In the genomic region with DNA sequence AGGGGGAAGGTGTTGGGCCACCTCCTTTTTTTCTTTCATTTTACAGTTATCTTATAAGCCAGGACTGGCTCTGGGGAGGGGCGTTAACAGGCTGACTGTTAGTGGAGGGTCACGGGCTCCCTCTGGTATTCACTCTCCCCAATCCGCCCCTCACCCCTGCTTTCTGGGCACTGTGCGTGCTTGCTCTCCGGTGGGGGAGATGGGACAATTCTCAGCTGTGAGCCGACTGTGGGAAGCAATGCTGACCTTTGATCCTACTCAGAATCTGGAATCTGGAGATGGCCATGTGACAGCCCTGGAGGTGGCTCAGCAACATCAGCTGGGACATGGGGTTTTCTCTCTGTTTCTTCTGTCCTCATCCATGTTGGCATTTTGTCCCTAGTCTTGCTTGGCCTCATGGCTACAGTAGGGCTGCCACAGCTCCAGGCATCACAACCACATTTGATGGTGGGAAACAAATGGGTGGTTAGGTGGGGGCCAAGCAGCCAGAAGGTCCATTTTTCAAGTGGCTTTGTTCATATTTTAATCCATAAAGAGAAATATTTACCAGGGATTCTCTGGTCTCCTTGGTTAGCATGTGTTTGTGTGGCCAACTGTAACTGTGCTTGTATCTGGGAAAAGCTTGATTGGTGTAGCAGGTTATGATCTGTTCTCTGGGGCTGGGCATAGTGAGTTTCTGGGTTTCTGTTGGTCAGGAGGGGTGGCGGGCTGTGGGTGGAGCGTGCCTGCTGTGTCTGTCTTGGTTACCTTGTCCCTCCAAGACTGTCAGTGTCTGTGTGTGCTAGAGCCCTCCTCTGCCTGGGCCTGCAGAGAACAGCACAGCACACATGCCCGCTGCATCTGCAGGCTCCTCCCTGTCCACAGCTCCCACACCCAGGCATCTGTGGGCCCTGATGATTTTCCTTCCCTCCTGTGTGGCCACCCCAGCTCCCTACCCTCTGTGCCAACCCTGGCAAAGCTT, we compare ENCODE assay signal across 30 cellular contexts. TPM values are rescaled to one million over a fixed set of nuclear protein-coding genes. Genes with fewer than 3 reads are reported as not detected.
DNase-seq lines count a peak whose midpoint lies in the region; ATAC-seq, FAIRE-seq and TF ChIP-seq lines count a peak whose summit lies in the region.
"Had no signal": no experiment of that assay in that cellular context is flagged by ENCODE, and none has a peak within 500 bp of the region (broad histone marks: within the 10 kb centered on the region; RNA-seq: fewer than 3 reads in every experiment).

No MANE protein-coding gene starts in this region.

- H3K4me1 Mint-ChIP-seq in activated T-helper 1 cell treated with anti-CD3 and anti-CD28 coated beads, Interleukin-12 subunit alpha, Interleukin-12 subunit beta, Interleukin-2, Interleukin-4 antibody, amounts not matched to agents 30 ng/mL and 10 ng/mL and 1 ng/mL, durations not matched to agents 14 hours and 24 hours and 36 hours (ENCODE audit: low read depth) = no peaks in the 10 kb centered on the region
- H3K4me1 Mint-ChIP-seq in activated T-cell treated with anti-CD3 and anti-CD28 coated beads, Interleukin-2, amount 50 U/mL, for 4 hours (ENCODE audit: low read depth) = no peaks in the 10 kb centered on the region
- H3K4me1 Mint-ChIP-seq: activated CD8-positive, alpha-beta memory T cell treated with anti-CD3 and anti-CD28 coated beads, Interleukin-2, amount 10 ng/mL, durations not matched to agents 7 days and 5 days; stimulated activated memory B cell treated with anti-CD40 and anti-IgM and Interleukin-4, amounts not matched to agents 10 μg/mL and 1 μg/mL and 100 μg/mL, for 72 hours had no signal

- H3K4me1 ChIP-seq in H1 (replicated peaks in 1 of 4; ENCODE audit: control insufficient read depth in 3 of 4, insufficient read depth in 4 of 4, low read length in 3 of 4) = peaks cover 0 to 17% (median 9%) of the 10 kb centered on the region in 4 experiments; a peak in 5 of 7 replicates
- H3K4me1 ChIP-seq in muscle layer of colon (ENCODE audit: insufficient read depth, low read length) = peaks cover 66% of the 10 kb centered on the region
- H3K4me1 ChIP-seq in transverse colon = peaks cover 25 to 78% (median 70%) of the 10 kb centered on the region in 4 donors
- H3K4me1 ChIP-seq: ascending aorta, SJSA1 had no signal

- TF ChIP-seq POLR2A in H1 (IDR thresholded peaks at IDR 0.05; ENCODE audit: control extremely low read depth in 1 of 2, low read depth in 2 of 2, low read length in 2 of 2) (no peak), transverse colon (IDR thresholded peaks at IDR 0.05) (no peak)

- H2BK120ac ChIP-seq in H1 (replicated peaks; ENCODE audit: low read depth, low read length) = no peak overlapping the region

- no peak for FAIRE-seq in H1 (lab: Jason Lieb, UNC)
- FAIRE-seq: islet of Langerhans had no signal

- TF ChIP-seq CTCF in H1 (IDR thresholded peaks at IDR 0.05; ENCODE audit: control extremely low read depth in 1 of 3, insufficient read depth in 1 of 3, low read depth in 1 of 3, low read length in 3 of 3) (no peak), transverse colon (IDR thresholded peaks at IDR 0.05) (no peak)

- no peak overlapping the region for H3K9ac ChIP-seq in H1 (replicated peaks in 1 of 4; ENCODE audit: extremely low read depth in 1 of 4, low read depth in 3 of 4, low read length in 3 of 4)
- no peak overlapping the region for H3K9ac ChIP-seq in muscle layer of colon (ENCODE audit: low read length)
- H3K9ac ChIP-seq: parathyroid adenoma had no signal

- H3K4me2 ChIP-seq in H1 (ENCODE audit: insufficient read depth in 1 of 2, low read depth in 2 of 2, low read length in 2 of 2) = no peak overlapping the region

- no peaks in the 10 kb centered on the region for H3K27me3 ChIP-seq in H1 (replicated peaks in 1 of 4; ENCODE audit: control insufficient read depth in 3 of 4, extremely low read depth in 1 of 4, insufficient read depth in 3 of 4, low read length in 3 of 4)
- no peaks in the 10 kb centered on the region for H3K27me3 ChIP-seq in muscle layer of colon (ENCODE audit: control insufficient read depth in 1 of 2, insufficient read depth in 2 of 2, low read length in 2 of 2)
- no peaks in the 10 kb centered on the region for H3K27me3 ChIP-seq in transverse colon
- H3K27me3 ChIP-seq: ascending aorta, testis had no signal

- H2AFZ ChIP-seq in H1 (ENCODE audit: low read length) = no peak overlapping the region
- H2AFZ ChIP-seq: parathyroid adenoma had no signal

- H3K4me3 Mint-ChIP-seq in activated T-helper 1 cell treated with anti-CD3 and anti-CD28 coated beads, Interleukin-12 subunit alpha, Interleukin-12 subunit beta, Interleukin-2, Interleukin-4 antibody, amounts not matched to agents 30 ng/mL and 10 ng/mL and 1 ng/mL, durations not matched to agents 14 hours and 24 hours and 36 hours = no peak overlapping the region
- H3K4me3 Mint-ChIP-seq in activated T-cell treated with anti-CD3 and anti-CD28 coated beads, Interleukin-2, amount 50 U/mL, for 4 hours = no peak overlapping the region
- H3K4me3 Mint-ChIP-seq: activated CD8-positive, alpha-beta memory T cell treated with anti-CD3 and anti-CD28 coated beads, Interleukin-2, amount 10 ng/mL, durations not matched to agents 7 days and 5 days; activated naive CD8-positive, alpha-beta T cell; CD4-positive, alpha-beta memory T cell; naive thymus-derived CD4-positive, alpha-beta T cell; stimulated activated memory B cell treated with anti-CD40 and anti-IgM and Interleukin-4, amounts not matched to agents 10 μg/mL and 1 μg/mL and 100 μg/mL, for 72 hours had no signal

- intact Hi-C loops in transverse colon (cut with DNase I; ENCODE audit: low total_unique reads) = no loop called here
- intact Hi-C loops in activated T-helper 1 cell treated with anti-CD3 and anti-CD28 coated beads, Interleukin-12 subunit alpha, Interleukin-12 subunit beta, Interleukin-2, Interleukin-4 antibody, amounts not matched to agents 30 ng/mL and 10 ng/mL and 1 ng/mL, durations not matched to agents 14 hours and 24 hours and 36 hours (cut with micrococcal nuclease) = no loop called here

- ATAC-seq in GM21381 (IDR thresholded peaks at IDR 0.05; ENCODE audit: unreplicated experiment) = no peak
- no peak for ATAC-seq in activated T-cell treated with anti-CD3 and anti-CD28 coated beads, Interleukin-2, amount 50 U/mL, for 4 hours
- ATAC-seq: activated CD8-positive, alpha-beta memory T cell treated with anti-CD3 and anti-CD28 coated beads, Interleukin-2, amount 10 ng/mL, durations not matched to agents 7 days and 5 days; naive thymus-derived CD4-positive, alpha-beta T cell; stimulated activated memory B cell treated with anti-CD40 and anti-IgM and Interleukin-4, amounts not matched to agents 10 μg/mL and 1 μg/mL and 100 μg/mL, for 72 hours had no signal

- peaks cover 0 to 61% of the 10 kb centered on the region in 2 experiments; a peak in 2 of 4 replicates for H3K79me2 ChIP-seq in H1 (ENCODE audit: control insufficient read depth in 1 of 2, insufficient read depth in 2 of 2, low read length in 2 of 2)
- H3K79me2 ChIP-seq: parathyroid adenoma had no signal

- H4K20me1 ChIP-seq in H1 (replicated peaks in 1 of 2; ENCODE audit: control insufficient read depth in 1 of 2, insufficient read depth in 2 of 2, low read length in 2 of 2) = peaks cover 16 to 26% of the 10 kb centered on the region in 2 experiments

- 84% methylated on average over 9 of the region's 9 CpGs; no CpG with 5 or more reads in 1 of the 2 experiments for WGBS in H1 (ENCODE audit: extremely low coverage in 1 of 2, insufficient coverage in 1 of 2, insufficient read length in 1 of 2, insufficient replicate concordance in 2 of 2, low coverage in 1 of 2, low lambda C conversion rate in 2 of 2, missing lambda C conversion rate in 1 of 2), 2 experiments
- WGBS in transverse colon (ENCODE audit: low coverage in 1 of 2), 2 donors = 40 to 67% methylated on average over 1 to 9 of the region's 9 CpGs

- CTCF ChIA-PET in H1 (lab: Charles Lee; ENCODE audit: partially characterized antibody) = interaction anchor here (0.6 to 1.2 kb wide), 5 partner anchors 9 to 510 kb away, joined by 3 to 4 read pairs (median 3); no protein-coding TSS in a partner anchor

- H3K4me3 ChIP-seq in H1 (ENCODE audit: extremely low read depth in 1 of 4, insufficient read depth in 2 of 4, low read depth in 3 of 4, low read length in 4 of 4) (no peak overlapping the region), muscle layer of colon (ENCODE audit: low read depth in 1 of 2, low read length in 2 of 2) (no peak overlapping the region), transverse colon (no peak overlapping the region)
- H3K4me3 ChIP-seq: ascending aorta, SJSA1, testis had no signal

- H3K56ac ChIP-seq in H1 (replicated peaks; ENCODE audit: insufficient read length, low read depth, low read length) = no peak overlapping the region

- no peak overlapping the region for H3K18ac ChIP-seq in H1 (ENCODE audit: extremely low read depth, low read length)

- no peak overlapping the region for H2BK20ac ChIP-seq in H1 (ENCODE audit: low read length)

- peak; percentile 34 for DNase-seq in DMS 273 (lab: John Stamatoyannopoulos, UW; ENCODE audit: unreplicated experiment)
- no peak for DNase-seq in DMS 273 treated with DMSO at 0.1 percent for 48 hours (lab: John Stamatoyannopoulos, UW)
- DNase-seq in H1 (ENCODE audit: low read depth in 1 of 2, low spot score in 2 of 2) = no peak
- peak; percentile 36 for DNase-seq in transverse colon
- no peak for DNase-seq in activated T-helper 1 cell treated with anti-CD3 and anti-CD28 coated beads, Interleukin-12 subunit alpha, Interleukin-12 subunit beta, Interleukin-2, Interleukin-4 antibody, amounts not matched to agents 30 ng/mL and 10 ng/mL and 1 ng/mL, durations not matched to agents 14 hours and 24 hours and 36 hours (ENCODE audit: low spot score)
- DNase-seq in activated T-cell treated with anti-CD3 and anti-CD28 coated beads, Interleukin-2, amount 50 U/mL, for 4 hours = no peak
- DNase-seq: activated CD4-positive, alpha-beta T cell treated with anti-CD3 and anti-CD28 coated beads for 48 hours; activated CD8-positive, alpha-beta memory T cell treated with anti-CD3 and anti-CD28 coated beads, Interleukin-2, amount 10 ng/mL, durations not matched to agents 7 days and 5 days; CD4-positive, alpha-beta memory T cell; cerebellar nuclear complex; DMS79; effector CD4-positive, alpha-beta T cell; erythroblast; foreskin melanocyte; naive thymus-derived CD4-positive, alpha-beta T cell; NCI-H1092; NCI-H1930; NCI-H345; stimulated activated CD4-positive, alpha-beta T cell treated with anti-CD3 and anti-CD28 coated beads, Interleukin-1b, Interleukin-23, amount 100 ng/mL, for 48 hours; testis had no signal

- no peak overlapping the region for H4K91ac ChIP-seq in H1 (replicated peaks; ENCODE audit: insufficient read length, low read length)

- no peaks in the 10 kb centered on the region for H3K9me3 Mint-ChIP-seq in activated T-helper 1 cell treated with anti-CD3 and anti-CD28 coated beads, Interleukin-12 subunit alpha, Interleukin-12 subunit beta, Interleukin-2, Interleukin-4 antibody, amounts not matched to agents 30 ng/mL and 10 ng/mL and 1 ng/mL, durations not matched to agents 14 hours and 24 hours and 36 hours
- H3K9me3 Mint-ChIP-seq in activated T-cell treated with anti-CD3 and anti-CD28 coated beads, Interleukin-2, amount 50 U/mL, for 4 hours = no peaks in the 10 kb centered on the region
- H3K9me3 Mint-ChIP-seq: activated T-helper 2 cell treated with anti-CD3 and anti-CD28 coated beads, Interferon-gamma antibody, Interleukin-2, Interleukin-4, amounts not matched to agents 10 μg/mL and 5 μg/mL and 100 μg/mL, durations not matched to agents 14 hours and 24 hours and 36 hours; CD4-positive, alpha-beta memory T cell had no signal

- H3K23ac ChIP-seq in H1 (ENCODE audit: insufficient read length) = no peak overlapping the region

- H3K14ac ChIP-seq in H1 (ENCODE audit: insufficient read length) = no peak overlapping the region

- H2BK12ac ChIP-seq in H1 (ENCODE audit: low read depth, low read length) = no peak overlapping the region

- no peaks in the 10 kb centered on the region for H3K36me3 Mint-ChIP-seq in activated T-helper 1 cell treated with anti-CD3 and anti-CD28 coated beads, Interleukin-12 subunit alpha, Interleukin-12 subunit beta, Interleukin-2, Interleukin-4 antibody, amounts not matched to agents 30 ng/mL and 10 ng/mL and 1 ng/mL, durations not matched to agents 14 hours and 24 hours and 36 hours (ENCODE audit: low read depth)
- H3K36me3 Mint-ChIP-seq in activated T-cell treated with anti-CD3 and anti-CD28 coated beads, Interleukin-2, amount 50 U/mL, for 4 hours (ENCODE audit: insufficient read depth) = no peaks in the 10 kb centered on the region
- H3K36me3 Mint-ChIP-seq: activated CD8-positive, alpha-beta memory T cell treated with anti-CD3 and anti-CD28 coated beads, Interleukin-2, amount 10 ng/mL, durations not matched to agents 7 days and 5 days; activated naive CD8-positive, alpha-beta T cell; CD4-positive, alpha-beta memory T cell; naive thymus-derived CD4-positive, alpha-beta T cell; stimulated activated memory B cell treated with anti-CD40 and anti-IgM and Interleukin-4, amounts not matched to agents 10 μg/mL and 1 μg/mL and 100 μg/mL, for 72 hours had no signal

- no peak overlapping the region for H3K4ac ChIP-seq in H1 (replicated peaks; ENCODE audit: insufficient read length, low read depth, low read length)

- peaks cover 29% of the 10 kb centered on the region for H3K79me1 ChIP-seq in H1 (ENCODE audit: low read depth, low read length)

- H3K27me3 Mint-ChIP-seq in activated T-helper 1 cell treated with anti-CD3 and anti-CD28 coated beads, Interleukin-12 subunit alpha, Interleukin-12 subunit beta, Interleukin-2, Interleukin-4 antibody, amounts not matched to agents 30 ng/mL and 10 ng/mL and 1 ng/mL, durations not matched to agents 14 hours and 24 hours and 36 hours (ENCODE audit: insufficient read depth) = peaks cover 11% of the 10 kb centered on the region
- H3K27me3 Mint-ChIP-seq in activated T-cell treated with anti-CD3 and anti-CD28 coated beads, Interleukin-2, amount 50 U/mL, for 4 hours (ENCODE audit: low read depth) = peaks cover 1% of the 10 kb centered on the region
- H3K27me3 Mint-ChIP-seq: activated naive CD8-positive, alpha-beta T cell; CD4-positive, alpha-beta memory T cell had no signal

- TF ChIP-seq RAD21 in H1 (IDR thresholded peaks at IDR 0.05 in 1 of 2, conservative IDR thresholded peaks at IDR 0.05 in 1 of 2; ENCODE audit: low read depth in 2 of 2, low read length in 2 of 2) = no peak

- no peaks in the 10 kb centered on the region for H3K23me2 ChIP-seq in H1 (ENCODE audit: low read depth, low read length)

- in situ Hi-C loops in transverse colon (cut with MboI; ENCODE audit: low pct_ligation_motif_present in 1 of 4, low pct_unique_long_range_greater_than_20kb in 1 of 4, low sequenced_read_pairs in 3 of 4) = no loop called here

- no peak for TF ChIP-seq EP300 in H1 (IDR thresholded peaks at IDR 0.05; ENCODE audit: borderline replicate concordance in 1 of 2, low read depth in 2 of 2, low read length in 2 of 2)
- no peak for TF ChIP-seq EP300 in transverse colon (IDR thresholded peaks at IDR 0.05; ENCODE audit: low read depth)

- no peak overlapping the region; the same call in 1 of the 2 replicates for H2BK5ac ChIP-seq in H1 (ENCODE audit: low read depth, low read length)

- no peak overlapping the region for H2BK15ac ChIP-seq in H1 (ENCODE audit: low read length)

- H3K27ac Mint-ChIP-seq in activated T-helper 1 cell treated with anti-CD3 and anti-CD28 coated beads, Interleukin-12 subunit alpha, Interleukin-12 subunit beta, Interleukin-2, Interleukin-4 antibody, amounts not matched to agents 30 ng/mL and 10 ng/mL and 1 ng/mL, durations not matched to agents 14 hours and 24 hours and 36 hours = no peak overlapping the region
- H3K27ac Mint-ChIP-seq: activated CD8-positive, alpha-beta memory T cell treated with anti-CD3 and anti-CD28 coated beads, Interleukin-2, amount 10 ng/mL, durations not matched to agents 7 days and 5 days; activated naive CD8-positive, alpha-beta T cell; activated T-helper 2 cell treated with anti-CD3 and anti-CD28 coated beads, Interferon-gamma antibody, Interleukin-2, Interleukin-4, amounts not matched to agents 10 μg/mL and 5 μg/mL and 100 μg/mL, durations not matched to agents 14 hours and 24 hours and 36 hours; stimulated activated memory B cell treated with anti-CD40 and anti-IgM and Interleukin-4, amounts not matched to agents 10 μg/mL and 1 μg/mL and 100 μg/mL, for 72 hours had no signal

- H3K9me3 ChIP-seq in H1 (ENCODE audit: insufficient read depth in 2 of 2, low read depth in 1 of 2, low read length in 1 of 2) (no peaks in the 10 kb centered on the region), muscle layer of colon (ENCODE audit: low read length) (no peaks in the 10 kb centered on the region), transverse colon (no peaks in the 10 kb centered on the region)
- H3K9me3 ChIP-seq: ascending aorta, SJSA1, testis had no signal

- no peaks in the 10 kb centered on the region; a peak in 1 of 8 replicates for H3K36me3 ChIP-seq in H1 (ENCODE audit: control insufficient read depth in 2 of 4, insufficient read depth in 4 of 4, low read length in 3 of 4)
- H3K36me3 ChIP-seq in muscle layer of colon (ENCODE audit: insufficient read depth, low read length) = no peaks in the 10 kb centered on the region
- H3K36me3 ChIP-seq in transverse colon = no peaks in the 10 kb centered on the region
- H3K36me3 ChIP-seq: ascending aorta, SJSA1 had no signal

- POLR2A ChIA-PET in H1 (lab: Charles Lee; ENCODE audit: partially characterized antibody) = interaction anchor here (0.6 to 0.9 kb wide), 2 partner anchors 10 kb away, joined by 3 read pairs; no protein-coding TSS in a partner anchor

- H2AK5ac ChIP-seq in H1 (ENCODE audit: low read depth, low read length) = no peak overlapping the region

- H4K8ac ChIP-seq in H1 (ENCODE audit: extremely low read depth, insufficient read depth, low read length) = no peak overlapping the region

- H3K27ac ChIP-seq in H1 (ENCODE audit: low read depth, low read length) (no peak overlapping the region), muscle layer of colon (ENCODE audit: low read depth, low read length) (peak overlapping the region; percentile 6), transverse colon (peak overlapping the region; percentile 53 to 88 (median 62))
- H3K27ac ChIP-seq: 22Rv1, ascending aorta, parathyroid adenoma, SJSA1, testis had no signal

- no peak overlapping the region for H4K5ac ChIP-seq in H1 (ENCODE audit: insufficient read length, low read depth, low read length)

RNA-seq across cellular contexts. Expression of gene WNK2, which starts 12.4 kb away (rescaled TPM):
- total RNA-seq in H1 (2021; fragmentation: NEBNext Ultra II Directional; extraction: Animal tissue kit (Norgen Biotek cat#: 25700)) = 87.2 and 89.2 TPM in 2 replicates
- 12.0 and 20.6 TPM in 2 replicates for polyA plus RNA-seq in H1 (2011; rRNA removed)
- polyA plus RNA-seq in H1 (2011; cell fraction: cytosol; rRNA removed) = 11.5 TPM
- 51.7 TPM for polyA plus RNA-seq in H1 (2011; cell fraction: nucleus; rRNA removed)
- 69.6 to 91.7 TPM (median 76.7 TPM) in 4 replicates for polyA plus RNA-seq in H1 (2012, experiment 1 of 2)
- 42.2 TPM for polyA plus RNA-seq in H1 (2012, experiment 2 of 2)
- 48.8 TPM for polyA plus RNA-seq in H1 (2013, experiment 1 of 2)
- 43.7 TPM for polyA plus RNA-seq in H1 (2013, experiment 2 of 2)
- polyA minus RNA-seq in H1 (2011; rRNA and poly(A)+ RNA removed) = 22.2 and 25.3 TPM in 2 replicates
- polyA minus RNA-seq in H1 (2011; cell fraction: cytosol; rRNA and poly(A)+ RNA removed) = 43.6 TPM
- 37.6 TPM for polyA minus RNA-seq in H1 (2011; cell fraction: nucleus; rRNA and poly(A)+ RNA removed)
- 100 to 1,000 TPM; 133 to 618 (median 157) TPM for total RNA-seq in transverse colon
- 2.2 and 3.0 TPM in 2 replicates for total RNA-seq in activated T-helper 1 cell treated with anti-CD3 and anti-CD28 coated beads, Interleukin-12 subunit alpha, Interleukin-12 subunit beta, Interleukin-2, Interleukin-4 antibody, amounts not matched to agents 30 ng/mL and 10 ng/mL and 1 ng/mL, durations not matched to agents 14 hours and 24 hours and 36 hours
- total RNA-seq in activated T-cell treated with anti-CD3 and anti-CD28 coated beads, Interleukin-2, amount 50 U/mL, for 4 hours = 1 to 10 TPM; 2.7 to 3.3 (median 3.0) TPM
- total RNA-seq: activated CD8-positive, alpha-beta memory T cell treated with anti-CD3 and anti-CD28 coated beads, Interleukin-2, amount 10 ng/mL, durations not matched to agents 7 days and 5 days; ascending aorta; SJSA1 had no signal
- polyA plus RNA-seq: CD4-positive, alpha-beta memory T cell; naive thymus-derived CD4-positive, alpha-beta T cell had no signal

Comparison
In these comparisons a context has a peak if more than half of its experiments do, and no peak if none do; other contexts are left out.
1. DNase-seq: peak in DMS 273 (single experiment) and transverse colon (single experiment); none in DMS 273 treated with DMSO at 0.1 percent for 48 hours (single experiment), H1 (0 of 2), activated T-helper 1 cell treated with anti-CD3 and anti-CD28 coated beads, Interleukin-12 subunit alpha, Interleukin-12 subunit beta, Interleukin-2, Interleukin-4 antibody, amounts not matched to agents 30 ng/mL and 10 ng/mL and 1 ng/mL, durations not matched to agents 14 hours and 24 hours and 36 hours (single experiment) and activated T-cell treated with anti-CD3 and anti-CD28 coated beads, Interleukin-2, amount 50 U/mL, for 4 hours (single experiment).
2. RNA of gene WNK2, which starts 12.4 kb away (total RNA-seq): 133 to 618 TPM in transverse colon and 87.2 to 89.2 TPM in H1; 2.7 to 3.3 TPM in activated T-cell treated with anti-CD3 and anti-CD28 coated beads, Interleukin-2, amount 50 U/mL, for 4 hours and 2.2 to 3.0 TPM in activated T-helper 1 cell treated with anti-CD3 and anti-CD28 coated beads, Interleukin-12 subunit alpha, Interleukin-12 subunit beta, Interleukin-2, Interleukin-4 antibody, amounts not matched to agents 30 ng/mL and 10 ng/mL and 1 ng/mL, durations not matched to agents 14 hours and 24 hours and 36 hours; every median in the first group is over 10 times any median in the second.